ENCODE assay signal across 13 cellular contexts in the genomic region with DNA sequence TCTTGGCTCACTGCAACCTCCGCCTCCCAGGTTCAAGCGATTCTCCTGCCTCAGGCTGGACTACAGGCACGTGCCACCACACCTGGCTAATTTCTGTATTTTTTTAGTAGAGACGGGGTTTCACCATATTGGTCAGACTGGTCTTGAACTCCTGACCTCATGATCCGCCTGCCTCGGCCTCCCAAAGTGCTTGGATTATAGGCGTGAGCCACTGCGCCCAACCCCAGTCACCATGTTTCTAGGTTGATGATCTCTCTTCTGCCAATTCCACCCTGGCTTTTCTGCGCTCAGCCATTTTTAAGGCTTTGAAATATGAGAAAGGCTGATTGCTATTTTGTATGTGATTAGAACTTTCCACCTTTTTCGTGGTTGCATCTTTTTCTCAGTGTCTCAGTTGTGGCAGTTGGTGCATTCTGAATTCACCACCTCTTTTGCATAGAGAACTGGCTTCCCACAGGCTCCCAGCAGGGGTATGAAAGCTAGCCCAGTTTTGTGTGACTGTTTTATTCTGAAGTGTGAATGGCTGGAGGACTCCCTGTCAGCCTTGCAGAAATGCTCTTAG. TPM values are rescaled to one million over a fixed set of nuclear protein-coding genes. Genes with fewer than 3 reads are reported as not detected.
DNase-seq lines count a peak whose midpoint lies in the region; ATAC-seq, FAIRE-seq and TF ChIP-seq lines count a peak whose summit lies in the region.
"Had no signal": no experiment of that assay in that cellular context is flagged by ENCODE, and none has a peak within 500 bp of the region (broad histone marks: within the 10 kb centered on the region; RNA-seq: fewer than 3 reads in every experiment).

No MANE protein-coding gene starts in this region.

- DNase-seq in GM12878 (ENCODE audit: low read depth, low spot score) (peak; percentile 71), NCI-H2196 treated with DMSO at 0.1 percent for 48 hours (lab: John Stamatoyannopoulos, UW; ENCODE audit: unreplicated experiment) (no peak), SJCRH30 (no peak), D721Med (ENCODE audit: insufficient read length, low spot score) (no peak), nephron progenitor cell (no peak)
- DNase-seq: activated naive CD4-positive, alpha-beta T cell; islet precursor cell; NCI-H1105 treated with DMSO at 0.1 percent for 48 hours had no signal

- peak; percentile 97 for FAIRE-seq in GM12878 (lab: Jason Lieb, UNC)
- no peak for FAIRE-seq in D721Med (lab: Jason Lieb, UNC)

- peak; percentile 26 to 68 for TF ChIP-seq EP300 in GM12878 (IDR thresholded peaks at IDR 0.05; ENCODE audit: borderline replicate concordance in 1 of 2, control insufficient read depth in 1 of 2, low read depth in 2 of 2, low read length in 2 of 2)

- H2AFZ ChIP-seq in GM12878 (ENCODE audit: control insufficient read depth, low read depth, low read length): peak overlapping the region; percentile 15; the same call in 1 of the 2 replicates
- H2AFZ ChIP-seq: parathyroid adenoma had no signal

- in situ Hi-C loops in GM12878 (cut with MboI): no loop called here

- H3K9me3 Mint-ChIP-seq in nephron progenitor cell: peaks cover 13% of the 10 kb centered on the region

- peak; percentile 77 for ATAC-seq in GM18520 (IDR thresholded peaks at IDR 0.05; ENCODE audit: unreplicated experiment)
- peak; percentile 65 for ATAC-seq in GM19452 (IDR thresholded peaks at IDR 0.05; ENCODE audit: unreplicated experiment)
- peak; percentile 56 for ATAC-seq in HG03135 (IDR thresholded peaks at IDR 0.05; ENCODE audit: unreplicated experiment)
- peak; percentile 96 for ATAC-seq in GM12878

- H3K27me3 ChIP-seq in GM12878 (replicated peaks in 1 of 2; ENCODE audit: control insufficient read depth in 2 of 2, insufficient read depth in 2 of 2, low read length in 1 of 2) (no peaks in the 10 kb centered on the region), SJCRH30 (peaks cover 14% of the 10 kb centered on the region)

- CTCF ChIA-PET in GM12878 (lab: Yijun Ruan, JAX): interaction anchor here (0.7 to 1.9 kb wide), 5 partner anchors 10 to 328 kb away, joined by 3 to 9 read pairs (median 6); a partner anchor contains a TSS

- peak overlapping the region; percentile 83 for H3K4me2 ChIP-seq in GM12878 (ENCODE audit: control insufficient read depth, insufficient read depth)

- no peak overlapping the region for H3K27ac Mint-ChIP-seq in nephron progenitor cell

- peaks cover 52% of the 10 kb centered on the region for H3K4me1 ChIP-seq in GM12878 (ENCODE audit: control insufficient read depth, insufficient read depth, low read length)
- no peaks in the 10 kb centered on the region for H3K4me1 ChIP-seq in SJCRH30
- H3K4me1 ChIP-seq: parathyroid adenoma, SJSA1 had no signal

- no peak for TF ChIP-seq RAD21 in GM12878 (IDR thresholded peaks at IDR 0.05; ENCODE audit: insufficient read depth, low read depth, low read length)

- H3K27ac ChIP-seq in GM12878 (ENCODE audit: control insufficient read depth, insufficient read depth) (peak overlapping the region; percentile 71), SJCRH30 (no peak overlapping the region)
- H3K27ac ChIP-seq: parathyroid adenoma, SJSA1 had no signal

- H3K27me3 Mint-ChIP-seq in nephron progenitor cell (ENCODE audit: low read depth, poor library complexity): peaks cover 2% of the 10 kb centered on the region

- SMC1A ChIA-PET in GM12878 (lab: Charles Lee; ENCODE audit: uncharacterized antibody, unreplicated experiment): interaction anchor here (0.7 to 8.0 kb wide), 8 partner anchors 14 to 62 kb away, joined by 3 to 78 read pairs (median 4); a partner anchor contains a TSS

- no peaks in the 10 kb centered on the region for H3K36me3 ChIP-seq in GM12878 (ENCODE audit: control insufficient read depth in 2 of 2, insufficient read depth in 2 of 2, low read length in 1 of 2)
- no peaks in the 10 kb centered on the region for H3K36me3 ChIP-seq in SJCRH30
- H3K36me3 ChIP-seq: SJSA1 had no signal

- H3K4me3 ChIP-seq in GM12878 (no peak overlapping the region), SJCRH30 (no peak overlapping the region)
- H3K4me3 ChIP-seq: SJSA1 had no signal

- RAD21 ChIA-PET in GM12878 (lab: Charles Lee; ENCODE audit: unreplicated experiment): interaction anchor here (1.6 to 6.1 kb wide), 3 partner anchors 15 to 46 kb away, joined by 8 to 39 read pairs (median 23); a partner anchor contains a TSS

- intact Hi-C loops in GM12878 (cut with micrococcal nuclease; ENCODE audit: unreplicated experiment): loop anchor here (2.0 to 5.0 kb wide), 2 partner anchors 16 to 46 kb away; no protein-coding TSS in a partner anchor

- TF ChIP-seq POLR2A in GM12878 (IDR thresholded peaks at IDR 0.05; ENCODE audit: low read depth, low read length): no peak

- H3K4me3 Mint-ChIP-seq in nephron progenitor cell: no peak overlapping the region

- no TSS peak for BruUV-seq in GM12878 (replicated peaks; lab: Mats Ljungman, UMichigan)

- H4K20me1 ChIP-seq in GM12878 (ENCODE audit: control insufficient read depth, insufficient read depth): no peaks in the 10 kb centered on the region

- TF ChIP-seq CTCF in GM12878 (IDR thresholded peaks at IDR 0.05 in 2 of 3, conservative IDR thresholded peaks at IDR 0.05 in 1 of 3; ENCODE audit: control insufficient read depth in 2 of 3, extremely low read depth in 1 of 3, insufficient read depth in 1 of 3, low read depth in 3 of 3, low read length in 3 of 3) (0 out of 6 replicates have a peak, but pooled peaks of 1 of the 3 experiments have one; percentile 11), D721Med (IDR thresholded peaks at IDR 0.05; ENCODE audit: insufficient read depth, missing control alignments) (no peak), nephron progenitor cell (IDR thresholded peaks at IDR 0.05) (no peak)

- POLR2A ChIA-PET in GM12878 (lab: Charles Lee): interaction anchor here (1.0 to 4.0 kb wide), 4 partner anchors 14 to 47 kb away, joined by 4 to 16 read pairs (median 6); a partner anchor contains a TSS

- H3K9me3 ChIP-seq in GM12878 (replicated peaks; ENCODE audit: control insufficient read depth, insufficient read depth, low read length): no peaks in the 10 kb centered on the region
- H3K9me3 ChIP-seq in SJCRH30 (replicated peaks): no peaks in the 10 kb centered on the region
- H3K9me3 ChIP-seq: SJSA1 had no signal

- H3K4me1 Mint-ChIP-seq in nephron progenitor cell: peaks cover 4% of the 10 kb centered on the region

- 9% methylated on average over 10 of the region's 10 CpGs for WGBS in GM12878 (ENCODE audit: insufficient coverage, insufficient replicate concordance, low lambda C conversion rate, missing lambda C conversion rate)

- H3K36me3 Mint-ChIP-seq in nephron progenitor cell (ENCODE audit: low read depth): no peaks in the 10 kb centered on the region

- H3K9ac ChIP-seq in GM12878 (ENCODE audit: control insufficient read depth, insufficient read depth, low read length): peak overlapping the region; percentile 34; the same call in 1 of the 2 replicates
- H3K9ac ChIP-seq: parathyroid adenoma had no signal

- no peaks in the 10 kb centered on the region for H3K79me2 ChIP-seq in GM12878 (ENCODE audit: control insufficient read depth, insufficient read depth, low read length)
- H3K79me2 ChIP-seq: parathyroid adenoma had no signal

TF ChIP-seq in GM12878, 131 proteins besides CTCF, POLR2A, EP300 and RAD21 (continues in another document):
- TF ChIP-seq STAT3 (IDR thresholded peaks at IDR 0.05; ENCODE audit: low read depth, low read length) (no peak), EZH2 (IDR thresholded peaks at IDR 0.05; ENCODE audit: borderline replicate concordance, control insufficient read depth, low read depth, low read length) (no peak), SMC3 (IDR thresholded peaks at IDR 0.05; ENCODE audit: borderline replicate concordance, low read length) (no peak), ESRRA (IDR thresholded peaks at IDR 0.05; ENCODE audit: low read length) (no peak), SREBF1 (IDR thresholded peaks at IDR 0.05; ENCODE audit: low read length) (peak; percentile 47; the same call in 1 of the 2 replicates), GATAD2B (conservative IDR thresholded peaks at IDR 0.05; ENCODE audit: low read depth) (0 out of 2 replicates have a peak, but pooled peaks have one; percentile 56)
- TF ChIP-seq, protein P1, sequence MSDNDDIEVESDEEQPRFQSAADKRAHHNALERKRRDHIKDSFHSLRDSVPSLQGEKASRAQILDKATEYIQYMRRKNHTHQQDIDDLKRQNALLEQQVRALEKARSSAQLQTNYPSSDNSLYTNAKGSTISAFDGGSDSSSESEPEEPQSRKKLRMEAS (IDR thresholded peaks at IDR 0.05; ENCODE audit: low read depth, low read length): no peak
- TF ChIP-seq, protein P2, sequence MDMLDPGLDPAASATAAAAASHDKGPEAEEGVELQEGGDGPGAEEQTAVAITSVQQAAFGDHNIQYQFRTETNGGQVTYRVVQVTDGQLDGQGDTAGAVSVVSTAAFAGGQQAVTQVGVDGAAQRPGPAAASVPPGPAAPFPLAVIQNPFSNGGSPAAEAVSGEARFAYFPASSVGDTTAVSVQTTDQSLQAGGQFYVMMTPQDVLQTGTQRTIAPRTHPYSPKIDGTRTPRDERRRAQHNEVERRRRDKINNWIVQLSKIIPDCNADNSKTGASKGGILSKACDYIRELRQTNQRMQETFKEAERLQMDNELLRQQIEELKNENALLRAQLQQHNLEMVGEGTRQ (IDR thresholded peaks at IDR 0.05; ENCODE audit: borderline replicate concordance, low read depth, low read length): no peak

RNA-seq across cellular contexts. Expression of a gene that starts 15.5 kb away (rescaled TPM):
- 94.1 and 95.0 TPM in 2 replicates for total RNA-seq in GM12878 (2013; cell fraction: nucleolus; rRNA removed)
- total RNA-seq in GM12878 (2014; rRNA removed) (5.4 and 6.8 TPM in 2 replicates), GM12878 (2014; rRNA removed; fragmentation: Illumina TruSeq; extraction: Trizol) (3.9 and 5.4 TPM in 2 replicates), GM12878 (2021) (8.0 and 9.0 TPM in 2 replicates)
- polyA plus RNA-seq in GM12878 (2011; ENCODE audit: low read depth): 4.1 TPM
- polyA plus RNA-seq in GM12878 (2011; rRNA removed) (15.9 and 24.0 TPM in 2 replicates), GM12878 (2014; fragmentation: Illumina TruSeq; extraction: Trizol) (16.4 and 16.8 TPM in 2 replicates), GM12878 (2014; fragmentation: Nextera tagmentation; extraction: Ambion mirVana) (1 to 10 TPM; 4.2 to 5.3 TPM), GM12878 (2014; rRNA removed) (8.8 and 14.4 TPM in 2 replicates), GM12878 (2016; fragmentation: Nextera tagmentation; extraction: Ambion mirVana) (1 to 10 TPM; 5.7 to 6.3 TPM)
- polyA plus RNA-seq in GM12878 (2011; cell fraction: cytosol; rRNA removed): 13.1 and 13.7 TPM in 2 replicates
- polyA plus RNA-seq in GM12878 (2011; cell fraction: nucleus; rRNA removed): 48.0 and 53.3 TPM in 2 replicates
- 4.9 and 5.0 TPM in 2 replicates for polyA plus RNA-seq in GM12878 (2012)
- 18.1 and 18.7 TPM in 2 replicates for polyA minus RNA-seq in GM12878 (2011; rRNA and poly(A)+ RNA removed)
- polyA minus RNA-seq in GM12878 (2011; cell fraction: cytosol; rRNA and poly(A)+ RNA removed): 3.5 and 3.6 TPM in 2 replicates
- polyA minus RNA-seq in GM12878 (2011; cell fraction: nucleus; rRNA and poly(A)+ RNA removed): 17.4 and 20.0 TPM in 2 replicates
- total RNA-seq in SJCRH30 (2014; rRNA removed; shearing (Covaris generic)): not detected in 2 replicates
- total RNA-seq: SJSA1 had no signal
